Comparison of ENCODE assay signal across 10 cellular contexts in the genomic region with DNA sequence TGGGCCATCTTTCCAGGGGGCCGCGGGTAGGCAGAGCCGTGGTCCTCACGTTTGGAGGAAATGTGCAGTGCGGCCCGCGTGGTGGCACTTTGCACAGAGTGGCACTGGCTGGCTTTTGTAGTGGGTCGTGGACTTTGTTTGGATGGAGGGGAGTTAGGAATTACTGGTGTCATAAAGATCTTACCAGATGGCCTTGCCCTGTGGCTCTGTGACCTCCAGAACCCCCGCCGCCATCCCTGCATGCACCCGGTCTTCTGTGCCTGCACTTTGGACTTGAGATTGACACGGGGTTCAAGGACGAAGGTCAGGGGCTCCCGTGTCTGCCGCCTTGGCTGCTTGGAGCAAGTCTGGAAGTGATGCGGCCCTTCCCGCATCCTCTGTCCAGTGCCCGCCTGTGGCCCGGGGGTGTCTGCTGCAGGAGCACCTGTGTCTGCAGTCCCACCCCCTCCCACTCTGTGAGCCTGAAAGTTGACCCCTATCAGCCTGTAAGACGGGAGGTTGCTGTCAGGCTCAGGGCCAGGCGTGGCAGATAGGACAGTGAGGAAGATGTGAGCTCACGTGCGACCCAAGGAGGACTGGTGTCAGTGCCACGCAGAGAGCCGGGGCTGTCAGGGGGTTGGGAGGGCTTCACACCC. TPM values are rescaled to one million over a fixed set of nuclear protein-coding genes. Genes with fewer than 3 reads are reported as not detected.
DNase-seq lines count a peak whose midpoint lies in the region; ATAC-seq, FAIRE-seq and TF ChIP-seq lines count a peak whose summit lies in the region.
"Had no signal": no experiment of that assay in that cellular context is flagged by ENCODE, and none has a peak within 500 bp of the region (broad histone marks: within the 10 kb centered on the region; RNA-seq: fewer than 3 reads in every experiment).

No MANE protein-coding gene starts in this region.

- peak overlapping the region; percentile 56 for H3K4me3 ChIP-seq in HAP-1
- H3K4me3 ChIP-seq in adrenal gland: peak overlapping the region in 2 of 4 donors; percentile 83 to 93
- peak overlapping the region; percentile 2 to 85 for H3K4me3 ChIP-seq in kidney (ENCODE audit: low read length in 2 of 2)

- no peaks in the 10 kb centered on the region for H3K9me3 Mint-ChIP-seq in stimulated activated effector memory CD8-positive, alpha-beta T cell treated with anti-CD3 and anti-CD28 coated beads, Interleukin-12 subunit alpha, Interleukin-12 subunit beta, amount 100 ng/mL, for 72 hours

- TF ChIP-seq CTCF in adrenal gland (IDR thresholded peaks at IDR 0.05): no peak
- TF ChIP-seq CTCF in kidney (IDR thresholded peaks at IDR 0.05; ENCODE audit: borderline replicate concordance, extremely low read depth, insufficient read depth): no peak

- DNase-seq in HAP-1 (ENCODE audit: low spot score in 2 of 2) (no peak), adrenal gland (peak in 1 of 7 donors; percentile 60), kidney (peak; percentile 59), GM12891 (ENCODE audit: insufficient read length, low spot score) (no peak), NCI-H1930 (lab: John Stamatoyannopoulos, UW) (no peak)
- no peak for DNase-seq in stimulated activated effector memory CD8-positive, alpha-beta T cell treated with anti-CD3 and anti-CD28 coated beads, Interleukin-12 subunit alpha, Interleukin-12 subunit beta, amount 100 ng/mL, for 72 hours (ENCODE audit: low spot score in 2 of 2)

- H3K36me3 Mint-ChIP-seq in stimulated activated effector memory CD8-positive, alpha-beta T cell treated with anti-CD3 and anti-CD28 coated beads, Interleukin-12 subunit alpha, Interleukin-12 subunit beta, amount 100 ng/mL, for 72 hours: no peaks in the 10 kb centered on the region

- H3K27me3 ChIP-seq in HAP-1 (ENCODE audit: low read depth) (no peaks in the 10 kb centered on the region), adrenal gland (no peaks in the 10 kb centered on the region)

- H3K27ac Mint-ChIP-seq in stimulated activated effector memory CD8-positive, alpha-beta T cell treated with anti-CD3 and anti-CD28 coated beads, Interleukin-12 subunit alpha, Interleukin-12 subunit beta, amount 100 ng/mL, for 72 hours: no peak overlapping the region

- H3K9me3 ChIP-seq in HAP-1: no peaks in the 10 kb centered on the region
- no peaks in the 10 kb centered on the region for H3K9me3 ChIP-seq in adrenal gland (replicated peaks in 1 of 3)
- no peaks in the 10 kb centered on the region for H3K9me3 ChIP-seq in kidney (ENCODE audit: control insufficient read depth in 1 of 2, low read length in 2 of 2)

- H3K9ac ChIP-seq in kidney (ENCODE audit: low read length in 2 of 2): peak overlapping the region in 1 of 2 donors; percentile 95
- H3K9ac ChIP-seq: KMS-11 had no signal

- TF ChIP-seq POLR2A in adrenal gland (IDR thresholded peaks at IDR 0.05) (no peak), GM12891 (IDR thresholded peaks at IDR 0.05; ENCODE audit: low read depth, low read length) (no peak)

- ATAC-seq in stimulated activated effector memory CD8-positive, alpha-beta T cell treated with anti-CD3 and anti-CD28 coated beads, Interleukin-12 subunit alpha, Interleukin-12 subunit beta, amount 100 ng/mL, for 72 hours: no peak
- ATAC-seq in HG02798 (IDR thresholded peaks at IDR 0.05; ENCODE audit: poor library complexity, unreplicated experiment) (no peak), HG02852 (IDR thresholded peaks at IDR 0.05; ENCODE audit: unreplicated experiment) (no peak)

- H3K4me3 Mint-ChIP-seq in stimulated activated effector memory CD8-positive, alpha-beta T cell treated with anti-CD3 and anti-CD28 coated beads, Interleukin-12 subunit alpha, Interleukin-12 subunit beta, amount 100 ng/mL, for 72 hours: peak overlapping the region; percentile 68

- 13 to 23% (median 20%) methylated on average over 3 to 25 of the region's 25 CpGs for WGBS in adrenal gland, 4 donors

- in situ Hi-C loops in HAP-1 (cut with MboI; ENCODE audit: low sequenced_read_pairs): no loop called here

- H3K4me1 ChIP-seq in HAP-1 (peaks cover 4% of the 10 kb centered on the region), adrenal gland (replicated peaks in 1 of 2) (peaks cover 47 to 58% of the 10 kb centered on the region in 2 donors), kidney (ENCODE audit: control insufficient read depth in 1 of 2, insufficient read depth in 1 of 2, low read depth in 1 of 2, low read length in 2 of 2) (peaks cover 21 to 57% of the 10 kb centered on the region in 2 donors)

- H3K27ac ChIP-seq in adrenal gland (peak overlapping the region in 4 of 5 donors; percentile 66 to 89 (median 83)), kidney (ENCODE audit: low read depth in 2 of 2, low read length in 2 of 2) (peak overlapping the region; percentile 26 to 51)
- H3K27ac ChIP-seq: KMS-11 had no signal

- H3K4me1 Mint-ChIP-seq in stimulated activated effector memory CD8-positive, alpha-beta T cell treated with anti-CD3 and anti-CD28 coated beads, Interleukin-12 subunit alpha, Interleukin-12 subunit beta, amount 100 ng/mL, for 72 hours: peaks cover 24% of the 10 kb centered on the region

- FAIRE-seq in kidney (lab: Jason Lieb, UNC) (no peak), GM12891 (lab: Jason Lieb, UNC) (no peak)
- FAIRE-seq: TTC549 had no signal

- intact Hi-C loops in adrenal gland (cut with DNase I): no loop called here
- intact Hi-C loops in kidney (cut with DNase I): no loop called here

- H3K36me3 ChIP-seq in HAP-1 (replicated peaks) (0 out of 2 replicates have a peak, but pooled peaks cover 2% of the 10 kb centered on the region), adrenal gland (replicated peaks in 1 of 2) (no peaks in the 10 kb centered on the region), kidney (ENCODE audit: control insufficient read depth in 1 of 2, insufficient read depth in 2 of 2, low read length in 2 of 2) (no peaks in the 10 kb centered on the region)

TF ChIP-seq in GM12891, 5 proteins besides CTCF, POLR2A, EP300 and RAD21:
- no peak for TF ChIP-seq TAF1 (IDR thresholded peaks at IDR 0.05; ENCODE audit: low read depth, low read length)
- TF ChIP-seq PAX5 (IDR thresholded peaks at IDR 0.05; ENCODE audit: insufficient read depth, low read length, severe bottlenecking): no peak
- TF ChIP-seq SPI1 (IDR thresholded peaks at IDR 0.05; ENCODE audit: low read depth, low read length): no peak
- no peak for TF ChIP-seq POU2F2 (IDR thresholded peaks at IDR 0.05; ENCODE audit: low read depth, low read length)
- TF ChIP-seq POLR2AphosphoS5 (IDR thresholded peaks at IDR 0.05; ENCODE audit: low read depth, low read length): no peak

RNA-seq across cellular contexts. Expression of a gene that starts 2.2 kb away (rescaled TPM):
- total RNA-seq in adrenal gland: 10 to 100 TPM; 53.1 to 84.3 (median 64.4) TPM
- polyA plus RNA-seq in adrenal gland: 10 to 100 TPM; 20.6 to 38.3 (median 35.6) TPM
- 69.4 TPM for total RNA-seq in kidney
- 43.9 TPM for polyA plus RNA-seq in kidney (ENCODE audit: insufficient read depth, low read depth, low replicate concordance)
- 4.3 TPM for polyA plus RNA-seq in GM12891 (2012; ENCODE audit: low read depth, missing spikeins)

RNA-seq across cellular contexts. Expression of a gene that starts 34.1 kb away (rescaled TPM):
- total RNA-seq in adrenal gland: 100 to 1,000 TPM; 428 to 968 (median 670) TPM
- 1,000 to 10,000 TPM in 2 of 3 donors, 100 to 1,000 TPM in 1; 237 to 2,300 (median 1,557) TPM for polyA plus RNA-seq in adrenal gland
- total RNA-seq in kidney: 526 TPM
- 580 TPM for polyA plus RNA-seq in kidney (ENCODE audit: insufficient read depth, low read depth, low replicate concordance)
- 250 TPM for polyA plus RNA-seq in GM12891 (2012; ENCODE audit: low read depth, missing spikeins)

RNA-seq across cellular contexts. Expression of a gene that starts 39.4 kb away (rescaled TPM):
- total RNA-seq in adrenal gland (10 to 100 TPM in 4 of 8 donors, 1 to 10 TPM in 4; 4.4 to 16.3 (median 10.3) TPM), kidney (8.7 TPM)
- polyA plus RNA-seq in adrenal gland (1 to 10 TPM; 1.6 to 7.3 (median 5.8) TPM), kidney (ENCODE audit: insufficient read depth, low read depth, low replicate concordance) (1.7 TPM)
- polyA plus RNA-seq in GM12891 (2012; ENCODE audit: low read depth, missing spikeins): 15.9 TPM
